In genomic region chr6:28980797-28981390, GRCh38 we compare ENCODE assay signal across 8 cellular contexts. TPM values are rescaled to one million over a fixed set of nuclear protein-coding genes. Genes with fewer than 3 reads are reported as not detected.
DNase-seq lines count a peak whose midpoint lies in the region; ATAC-seq, FAIRE-seq and TF ChIP-seq lines count a peak whose summit lies in the region.

No MANE protein-coding gene starts in this region.

- CTCF ChIA-PET in endothelial cell of umbilical vein (lab: Charles Lee), result interaction anchor here (0.7 to 7.1 kb wide), 13 partner anchors 11 to 296 kb away, joined by 3 to 56 read pairs (median 5); partner anchors contain the start of gene TRIM27

- H3K27ac ChIP-seq in endothelial cell of umbilical vein (ENCODE audit: insufficient read depth, low read depth, low read length) (peak overlapping the region; percentile 42), stomach smooth muscle (ENCODE audit: low read length) (no peak overlapping the region)

- dilution Hi-C loops in endothelial cell of umbilical vein (cut with MboI; ENCODE audit: extremely low pct_ligation_motif_present, low sequenced_read_pairs), result no loop called here

- peak; percentile 60 for TF ChIP-seq POLR2A in endothelial cell of umbilical vein (IDR thresholded peaks at IDR 0.05; ENCODE audit: low read depth, low read length)

- intact Hi-C loops in endothelial cell of umbilical vein (cut with micrococcal nuclease), result loop anchor here (1.0 to 10.0 kb wide), 7 partner anchors 85 to 1506 kb away; partner anchors contain the start of gene ZNF184

- peak overlapping the region; percentile 93 for H2AFZ ChIP-seq in endothelial cell of umbilical vein (ENCODE audit: low read depth, low read length)

- H3K4me2 ChIP-seq in endothelial cell of umbilical vein (ENCODE audit: insufficient read depth, low read length), result peak overlapping the region; percentile 76

- H3K27me3 ChIP-seq in endothelial cell of umbilical vein (ENCODE audit: control insufficient read depth in 2 of 2, insufficient read depth in 2 of 2, low read length in 2 of 2) (no peaks in the 10 kb centered on the region), stomach smooth muscle (ENCODE audit: control insufficient read depth in 1 of 2, insufficient read depth in 2 of 2, low read length in 2 of 2) (peaks cover 8 to 13% of the 10 kb centered on the region in 2 donors)

- H3K79me2 ChIP-seq in endothelial cell of umbilical vein (ENCODE audit: control insufficient read depth, insufficient read depth, low read length), result no peaks in the 10 kb centered on the region

- no peaks in the 10 kb centered on the region for H3K9me1 ChIP-seq in endothelial cell of umbilical vein (replicated peaks; ENCODE audit: control insufficient read depth, extremely low read depth, insufficient read depth, low read length)

- peak; percentile 14 to 32 for TF ChIP-seq CTCF in endothelial cell of umbilical vein (IDR thresholded peaks at IDR 0.05; ENCODE audit: extremely low read depth in 1 of 2, insufficient read depth in 1 of 2, low read depth in 1 of 2, low read length in 2 of 2)

- no peaks in the 10 kb centered on the region for H4K20me1 ChIP-seq in endothelial cell of umbilical vein (replicated peaks; ENCODE audit: control insufficient read depth, extremely low read depth, insufficient read depth, low read length)

- POLR2A ChIA-PET in endothelial cell of umbilical vein (lab: Charles Lee), result no interaction called here

- H3K4me3 ChIP-seq in endothelial cell of umbilical vein (replicated peaks in 1 of 3; ENCODE audit: insufficient read depth in 1 of 3, low read depth in 1 of 3, low read length in 3 of 3), result peak overlapping the region; percentile 42 to 82 (median 44)
- H3K4me3 ChIP-seq in stomach smooth muscle (ENCODE audit: low read length in 2 of 2), result peak overlapping the region; percentile 96 to 100

- FAIRE-seq in endothelial cell of umbilical vein (lab: Jason Lieb, UNC), result peak; percentile 72

- H3K4me1 ChIP-seq in endothelial cell of umbilical vein (ENCODE audit: control insufficient read depth, extremely low read depth, insufficient read depth, low read length) (peaks cover 25% of the 10 kb centered on the region), stomach smooth muscle (ENCODE audit: control insufficient read depth, insufficient read depth, low read length) (peaks cover 10% of the 10 kb centered on the region)

- H3K9me3 ChIP-seq in endothelial cell of umbilical vein (replicated peaks; ENCODE audit: control insufficient read depth, insufficient read depth, low read length) (no peaks in the 10 kb centered on the region), stomach smooth muscle (ENCODE audit: control insufficient read depth in 2 of 2, low read length in 2 of 2) (no peaks in the 10 kb centered on the region)

- no peaks in the 10 kb centered on the region for H3K36me3 ChIP-seq in endothelial cell of umbilical vein (ENCODE audit: control insufficient read depth in 2 of 2, extremely low read depth in 1 of 2, insufficient read depth in 2 of 2, low read length in 2 of 2)
- H3K36me3 ChIP-seq in stomach smooth muscle (ENCODE audit: control insufficient read depth in 2 of 2, insufficient read depth in 2 of 2, low read length in 2 of 2), result no peaks in the 10 kb centered on the region

- DNase-seq in activated CD4-positive, CD25-positive, alpha-beta regulatory T cell (lab: John Stamatoyannopoulos, UW), result no peak
- DNase-seq in NCI-H69 (lab: John Stamatoyannopoulos, UW), result peak; percentile 84
- peak; percentile 22 to 23 for DNase-seq in activated CD4-positive, alpha-beta T cell treated with anti-CD3 and anti-CD28 coated beads, Interleukin-2, amount 50 U/mL, for 4 hours
- DNase-seq in endothelial cell of umbilical vein (ENCODE audit: low read depth, low spot score), result peak; percentile 92
- DNase-seq in midbrain (lab: John Stamatoyannopoulos, UW), result peak; percentile 59

- H3K9ac ChIP-seq in endothelial cell of umbilical vein (replicated peaks; ENCODE audit: extremely low read depth, insufficient read depth, low read length), result peak overlapping the region; percentile 90
- H3K9ac ChIP-seq in stomach smooth muscle (ENCODE audit: low read length in 2 of 2), result peak overlapping the region; percentile 21 to 30

- peak; percentile 11 to 58 for ATAC-seq in activated CD4-positive, CD25-positive, alpha-beta regulatory T cell treated with anti-CD3 and anti-CD28 coated beads, Interleukin-2, amount 50 U/mL, for 24 hours
- peak; percentile 39 for ATAC-seq in HG03139 (IDR thresholded peaks at IDR 0.05; ENCODE audit: unreplicated experiment)

- BruUV-seq in endothelial cell of umbilical vein (replicated peaks; lab: Mats Ljungman, UMichigan), result no TSS peak

TF ChIP-seq in endothelial cell of umbilical vein, 7 proteins besides CTCF, POLR2A, EP300 and RAD21:
- TF ChIP-seq GATA2 (IDR thresholded peaks at IDR 0.05; ENCODE audit: insufficient read depth, insufficient read length, low read depth, low read length), result peak; percentile 77
- no peak for TF ChIP-seq EZH2 (IDR thresholded peaks at IDR 0.05; ENCODE audit: borderline replicate concordance, low read depth, low read length, severe bottlenecking)
- TF ChIP-seq POLR2AphosphoS5 (IDR thresholded peaks at IDR 0.05; ENCODE audit: insufficient read depth, low read depth, low read length), result peak; percentile 31

RNA-seq across cellular contexts. Expression of gene ZNF311, which starts 24.2 kb away (rescaled TPM):
- total RNA-seq in endothelial cell of umbilical vein, result 0.35 and 0.55 TPM in 2 replicates
- polyA plus RNA-seq in endothelial cell of umbilical vein, result 0.26 and 0.33 TPM in 2 replicates
- 0.31 and 0.38 TPM in 2 replicates for polyA plus RNA-seq in endothelial cell of umbilical vein (2011; cell fraction: cytosol; rRNA removed)
- polyA plus RNA-seq in endothelial cell of umbilical vein (2011; cell fraction: nucleus; rRNA removed), result 1.3 TPM in 2 replicates
- polyA plus RNA-seq in endothelial cell of umbilical vein (2012), result 0.50 and 0.95 TPM in 2 replicates
- polyA minus RNA-seq in endothelial cell of umbilical vein, result 0.30 and 0.44 TPM in 2 replicates
- polyA minus RNA-seq in endothelial cell of umbilical vein (2011; cell fraction: cytosol; rRNA and poly(A)+ RNA removed), result 0.82 TPM
- polyA minus RNA-seq in endothelial cell of umbilical vein (2011; cell fraction: nucleus; rRNA and poly(A)+ RNA removed), result 0.24 and 0.29 TPM in 2 replicates

RNA-seq across cellular contexts. Expression of gene TRIM27, which starts 57.1 kb away (rescaled TPM):
- 67.5 and 69.2 TPM in 2 replicates for total RNA-seq in endothelial cell of umbilical vein
- 67.1 and 71.9 TPM in 2 replicates for polyA plus RNA-seq in endothelial cell of umbilical vein
- polyA plus RNA-seq in endothelial cell of umbilical vein (2011; cell fraction: cytosol; rRNA removed), result 46.7 and 47.8 TPM in 2 replicates
- polyA plus RNA-seq in endothelial cell of umbilical vein (2011; cell fraction: nucleus; rRNA removed), result 101 and 124 TPM in 2 replicates
- polyA plus RNA-seq in endothelial cell of umbilical vein (2012), result 38.5 and 44.5 TPM in 2 replicates
- polyA minus RNA-seq in endothelial cell of umbilical vein, result 97.6 and 98.7 TPM in 2 replicates
- polyA minus RNA-seq in endothelial cell of umbilical vein (2011; cell fraction: cytosol; rRNA and poly(A)+ RNA removed), result 76.8 TPM
- polyA minus RNA-seq in endothelial cell of umbilical vein (2011; cell fraction: nucleus; rRNA and poly(A)+ RNA removed), result 57.8 and 68.6 TPM in 2 replicates

Comparison
In these comparisons a context has a peak if more than half of its experiments do, and no peak if none do; other contexts are left out.
1. DNase-seq: peak in NCI-H69 (single experiment), activated CD4-positive, alpha-beta T cell treated with anti-CD3 and anti-CD28 coated beads, Interleukin-2, amount 50 U/mL, for 4 hours (2 of 2), endothelial cell of umbilical vein (single experiment) and midbrain (single experiment); none in activated CD4-positive, CD25-positive, alpha-beta regulatory T cell (0 of 4).